In the genomic region with DNA sequence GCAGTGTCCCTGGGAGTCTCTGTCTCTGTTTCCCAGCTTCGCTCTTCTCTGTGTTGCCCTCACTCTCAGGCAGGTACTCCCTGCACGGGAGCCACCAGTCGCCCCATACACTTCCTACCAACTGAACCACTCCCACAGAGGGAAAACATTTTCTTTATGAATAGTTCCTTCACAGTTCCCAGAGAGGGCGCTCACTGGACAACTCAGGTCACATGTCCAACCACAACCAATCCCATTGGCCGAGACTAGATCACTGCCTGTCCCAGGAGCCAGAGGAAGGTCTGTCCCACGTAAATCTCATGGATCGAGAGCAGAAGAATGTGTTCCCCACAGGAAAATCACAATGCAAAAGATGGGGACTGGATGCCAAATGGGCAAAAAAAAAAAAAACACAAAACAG, we compare ENCODE assay signal across 20 cellular contexts. TPM values are rescaled to one million over a fixed set of nuclear protein-coding genes. Genes with fewer than 3 reads are reported as not detected.
A peak's percentile ranks its signal among the peaks of the same experiment; 100 is the strongest.
DNase-seq lines count a peak whose midpoint lies in the region; ATAC-seq and TF ChIP-seq lines count a peak whose summit lies in the region.
"Had no signal": no experiment of that assay in that cellular context is flagged by ENCODE, and none has a peak within 500 bp of the region (broad histone marks: within the 10 kb centered on the region; RNA-seq: fewer than 3 reads in every experiment).

No MANE protein-coding gene starts in this region.

- no peak for TF ChIP-seq RAD21 in Ishikawa (IDR thresholded peaks at IDR 0.05; ENCODE audit: low read depth)

- no peak for TF ChIP-seq POLR2A in GM18505 (IDR thresholded peaks at IDR 0.05; ENCODE audit: borderline replicate concordance, extremely low read depth, insufficient read depth, insufficient read length)

- no peak for TF ChIP-seq EP300 in Ishikawa (IDR thresholded peaks at IDR 0.05; ENCODE audit: borderline replicate concordance)

- intact Hi-C loops in left colon (cut with DNase I, micrococcal nuclease): no loop called here

- DNase-seq in ELR (ENCODE audit: low read depth) (peak; percentile 22), SW480 (ENCODE audit: low spot score) (peak; percentile 19), left colon (no peak), putamen (ENCODE audit: low spot score) (no peak), AG08396 (ENCODE audit: low spot score) (no peak)
- DNase-seq: activated CD8-positive, alpha-beta T cell treated with anti-CD3 and anti-CD28 coated beads, Interleukin-2, amount 10 ng/mL, durations not matched to agents 7 days and 5 days; activated naive CD8-positive, alpha-beta T cell treated with anti-CD3 and anti-CD28 coated beads, Interleukin-2, amount 50 U/mL, for 24 hours; EL; glutamatergic neuron; natural killer cell; NCI-H1105 treated with DMSO at 0.1 percent for 48 hours; NCI-H69; RPMI8226; stimulated activated naive B cell treated with anti-CD40 and anti-IgM and Interleukin-4, amounts not matched to agents 10 μg/mL and 1 μg/mL and 100 μg/mL, for 72 hours; WERI-Rb-1 had no signal

- peak; percentile 45 for ATAC-seq in left colon
- no peak for ATAC-seq in GM18505 (IDR thresholded peaks at IDR 0.05; ENCODE audit: unreplicated experiment)
- ATAC-seq: activated CD8-positive, alpha-beta T cell treated with anti-CD3 and anti-CD28 coated beads, Interleukin-2, amount 10 ng/mL, durations not matched to agents 7 days and 5 days; activated naive CD8-positive, alpha-beta T cell treated with anti-CD3 and anti-CD28 coated beads, Interleukin-2, amount 50 U/mL, for 24 hours; natural killer cell; stimulated activated naive B cell treated with anti-CD40 and anti-IgM and Interleukin-4, amounts not matched to agents 10 μg/mL and 1 μg/mL and 100 μg/mL, for 72 hours had no signal

TF ChIP-seq in Ishikawa, 13 proteins besides CTCF, POLR2A, EP300 and RAD21:
- TF ChIP-seq CEBPB (IDR thresholded peaks at IDR 0.05): no peak
- TF ChIP-seq, protein P1, sequence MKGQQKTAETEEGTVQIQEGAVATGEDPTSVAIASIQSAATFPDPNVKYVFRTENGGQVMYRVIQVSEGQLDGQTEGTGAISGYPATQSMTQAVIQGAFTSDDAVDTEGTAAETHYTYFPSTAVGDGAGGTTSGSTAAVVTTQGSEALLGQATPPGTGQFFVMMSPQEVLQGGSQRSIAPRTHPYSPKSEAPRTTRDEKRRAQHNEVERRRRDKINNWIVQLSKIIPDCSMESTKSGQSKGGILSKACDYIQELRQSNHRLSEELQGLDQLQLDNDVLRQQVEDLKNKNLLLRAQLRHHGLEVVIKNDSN (IDR thresholded peaks at IDR 0.05): peak; percentile 85

RNA-seq across cellular contexts. Expression of a gene that starts 26.1 kb away (rescaled TPM):
- total RNA-seq in left colon: not detected
- total RNA-seq: activated CD8-positive, alpha-beta T cell treated with anti-CD3 and anti-CD28 coated beads, Interleukin-2, amount 10 ng/mL, durations not matched to agents 7 days and 5 days; activated T-helper 1 cell treated with anti-CD3 and anti-CD28 coated beads, Interleukin-12 subunit alpha, Interleukin-12 subunit beta, Interleukin-2, Interleukin-4 antibody, amounts not matched to agents 30 ng/mL and 10 ng/mL and 1 ng/mL, durations not matched to agents 14 hours and 24 hours and 36 hours; bronchial epithelial cell; pulmonary artery endothelial cell had no signal

RNA-seq across cellular contexts. Expression of a gene that starts 51.2 kb away (rescaled TPM):
- 100 to 1,000 TPM; 114 to 125 TPM for total RNA-seq in left colon

Comparison
In these comparisons a context has a peak if more than half of its experiments do, and no peak if none do; other contexts are left out.
1. DNase-seq: peak in ELR (single experiment) and SW480 (single experiment); none in left colon (0 of 2), putamen (single experiment) and AG08396 (single experiment).